ENCODE assay signal across 18 cellular contexts in the genomic region with DNA sequence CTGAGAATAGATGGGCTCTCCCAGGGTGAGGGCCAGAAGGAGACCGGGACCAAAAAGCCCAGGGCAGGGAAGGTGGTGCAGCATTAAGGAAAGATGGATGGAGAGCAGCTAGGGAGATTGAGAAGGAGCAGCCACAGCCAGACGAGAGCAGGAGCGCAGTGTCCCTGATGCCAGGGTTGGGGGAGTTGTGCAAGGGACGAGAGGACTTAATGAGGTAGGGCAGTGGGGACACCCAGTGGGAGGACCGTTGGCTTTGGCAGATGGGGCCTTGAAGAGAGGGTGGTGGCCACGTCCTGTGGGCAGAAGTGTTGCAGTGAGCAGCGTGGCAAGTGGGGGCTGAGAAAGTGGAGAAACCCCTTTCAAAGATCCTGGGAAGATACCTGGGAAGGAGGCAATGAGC. TPM values are rescaled to one million over a fixed set of nuclear protein-coding genes. Genes with fewer than 3 reads are reported as not detected.
A peak's percentile ranks its signal among the peaks of the same experiment; 100 is the strongest.
DNase-seq lines count a peak whose midpoint lies in the region; ATAC-seq and TF ChIP-seq lines count a peak whose summit lies in the region.
"Had no signal": no experiment of that assay in that cellular context is flagged by ENCODE, and none has a peak within 500 bp of the region (broad histone marks: within the 10 kb centered on the region; RNA-seq: fewer than 3 reads in every experiment).

No MANE protein-coding gene starts in this region.

- H3K4me1 ChIP-seq in endodermal cell (ENCODE audit: control insufficient read depth, insufficient read depth, low read length) (no peaks in the 10 kb centered on the region), esophagus muscularis mucosa (no peaks in the 10 kb centered on the region)

- no peak overlapping the region for H3K4me3 Mint-ChIP-seq in activated CD8-positive, alpha-beta T cell treated with anti-CD3 and anti-CD28 coated beads for 36 hours
- no peak overlapping the region for H3K4me3 Mint-ChIP-seq in activated CD8-positive, alpha-beta T cell treated with anti-CD3 and anti-CD28 coated beads, Interleukin-2, amount 10 ng/mL, durations not matched to agents 7 days and 5 days
- H3K4me3 Mint-ChIP-seq in neural crest cell, result no peak overlapping the region
- H3K4me3 Mint-ChIP-seq in endodermal cell, result no peak overlapping the region
- H3K4me3 Mint-ChIP-seq: CD8-positive, alpha-beta memory T cell; HFFc6 had no signal

- peak; percentile 9 for DNase-seq in activated CD8-positive, alpha-beta T cell treated with anti-CD3 and anti-CD28 coated beads for 36 hours
- DNase-seq in activated CD8-positive, alpha-beta T cell treated with anti-CD3 and anti-CD28 coated beads, Interleukin-2, amount 10 ng/mL, durations not matched to agents 7 days and 5 days, result no peak
- peak; percentile 2 for DNase-seq in OCI-M1 (lab: John Stamatoyannopoulos, UW)
- no peak for DNase-seq in neural crest cell (ENCODE audit: low read depth, low spot score)
- no peak for DNase-seq in DMS79 treated with DMSO at 0.1 percent for 48 hours (lab: John Stamatoyannopoulos, UW)
- DNase-seq in endodermal cell, result no peak
- no peak for DNase-seq in esophagus muscularis mucosa (ENCODE audit: extremely low spot score)
- DNase-seq: CD8-positive, alpha-beta memory T cell; HFFc6; MM.1S; NCI-H1092; NCI-H1436; NCI-H187 treated with DMSO at 0.1 percent for 48 hours; NCI-H748 treated with DMSO at 0.1 percent for 48 hours; SHP77 treated with DMSO at 0.1 percent for 48 hours had no signal

- CTCF ChIA-PET in activated CD8-positive, alpha-beta T cell treated with anti-CD3 and anti-CD28 coated beads for 36 hours (lab: Charles Lee), result no interaction called here
- CTCF ChIA-PET in activated CD8-positive, alpha-beta T cell treated with anti-CD3 and anti-CD28 coated beads, Interleukin-2, amount 10 ng/mL, durations not matched to agents 7 days and 5 days (lab: Charles Lee), result no interaction called here

- no peak overlapping the region for H3K4me3 ChIP-seq in endodermal cell (ENCODE audit: low read length)
- H3K4me3 ChIP-seq in esophagus muscularis mucosa, result no peak overlapping the region
- H3K4me3 ChIP-seq: K562, SK-N-MC had no signal

- H3K27ac ChIP-seq in endodermal cell (ENCODE audit: low read depth, low read length), result no peak overlapping the region
- H3K27ac ChIP-seq in esophagus muscularis mucosa (replicated peaks in 1 of 4), result no peak overlapping the region
- H3K27ac ChIP-seq: C4-2B, SK-N-MC had no signal

- H3K9me3 ChIP-seq in endodermal cell (ENCODE audit: control insufficient read depth, low read length), result no peaks in the 10 kb centered on the region
- no peaks in the 10 kb centered on the region for H3K9me3 ChIP-seq in esophagus muscularis mucosa

- H3K36me3 Mint-ChIP-seq in activated CD8-positive, alpha-beta T cell treated with anti-CD3 and anti-CD28 coated beads for 36 hours (ENCODE audit: low read depth), result no peaks in the 10 kb centered on the region
- no peaks in the 10 kb centered on the region for H3K36me3 Mint-ChIP-seq in activated CD8-positive, alpha-beta T cell treated with anti-CD3 and anti-CD28 coated beads, Interleukin-2, amount 10 ng/mL, durations not matched to agents 7 days and 5 days (ENCODE audit: low read depth)
- H3K36me3 Mint-ChIP-seq in neural crest cell (ENCODE audit: low read depth), result peaks cover 3% of the 10 kb centered on the region
- H3K36me3 Mint-ChIP-seq in endodermal cell (ENCODE audit: low read depth), result peaks cover 75% of the 10 kb centered on the region
- H3K36me3 Mint-ChIP-seq: CD8-positive, alpha-beta memory T cell had no signal

- POLR2A ChIA-PET in activated CD8-positive, alpha-beta T cell treated with anti-CD3 and anti-CD28 coated beads for 36 hours (lab: Charles Lee), result no interaction called here
- POLR2A ChIA-PET in activated CD8-positive, alpha-beta T cell treated with anti-CD3 and anti-CD28 coated beads, Interleukin-2, amount 10 ng/mL, durations not matched to agents 7 days and 5 days (lab: Charles Lee), result no interaction called here

- no peak for TF ChIP-seq CTCF in activated CD8-positive, alpha-beta T cell treated with anti-CD3 and anti-CD28 coated beads for 36 hours (IDR thresholded peaks at IDR 0.05)
- TF ChIP-seq CTCF in neural crest cell (conservative IDR thresholded peaks at IDR 0.05) (no peak), endodermal cell (conservative IDR thresholded peaks at IDR 0.05) (no peak), esophagus muscularis mucosa (IDR thresholded peaks at IDR 0.05) (no peak)

- H3K4me1 Mint-ChIP-seq in activated CD8-positive, alpha-beta T cell treated with anti-CD3 and anti-CD28 coated beads for 36 hours (ENCODE audit: low read depth), result no peaks in the 10 kb centered on the region
- H3K4me1 Mint-ChIP-seq in activated CD8-positive, alpha-beta T cell treated with anti-CD3 and anti-CD28 coated beads, Interleukin-2, amount 10 ng/mL, durations not matched to agents 7 days and 5 days (ENCODE audit: low read depth), result no peaks in the 10 kb centered on the region
- H3K4me1 Mint-ChIP-seq in neural crest cell, result no peaks in the 10 kb centered on the region
- no peaks in the 10 kb centered on the region for H3K4me1 Mint-ChIP-seq in endodermal cell
- H3K4me1 Mint-ChIP-seq: CD8-positive, alpha-beta memory T cell had no signal

- H3K27me3 ChIP-seq in endodermal cell (ENCODE audit: control insufficient read depth, insufficient read depth, low read length, poor library complexity, severe bottlenecking) (no peaks in the 10 kb centered on the region), esophagus muscularis mucosa (no peaks in the 10 kb centered on the region)

- TF ChIP-seq POLR2A in esophagus muscularis mucosa (IDR thresholded peaks at IDR 0.05; ENCODE audit: low read depth), result no peak

- no peak overlapping the region for H3K9ac ChIP-seq in endodermal cell (ENCODE audit: extremely low read depth, low read length, poor library complexity, severe bottlenecking)

- no peaks in the 10 kb centered on the region for H3K9me3 Mint-ChIP-seq in activated CD8-positive, alpha-beta T cell treated with anti-CD3 and anti-CD28 coated beads for 36 hours
- H3K9me3 Mint-ChIP-seq in activated CD8-positive, alpha-beta T cell treated with anti-CD3 and anti-CD28 coated beads, Interleukin-2, amount 10 ng/mL, durations not matched to agents 7 days and 5 days (ENCODE audit: insufficient read depth), result no peaks in the 10 kb centered on the region
- H3K9me3 Mint-ChIP-seq in neural crest cell (no peaks in the 10 kb centered on the region), endodermal cell (no peaks in the 10 kb centered on the region)
- H3K9me3 Mint-ChIP-seq: CD8-positive, alpha-beta memory T cell; HFFc6 had no signal

- H3K27ac Mint-ChIP-seq in activated CD8-positive, alpha-beta T cell treated with anti-CD3 and anti-CD28 coated beads for 36 hours, result no peak overlapping the region
- H3K27ac Mint-ChIP-seq in activated CD8-positive, alpha-beta T cell treated with anti-CD3 and anti-CD28 coated beads, Interleukin-2, amount 10 ng/mL, durations not matched to agents 7 days and 5 days, result no peak overlapping the region
- H3K27ac Mint-ChIP-seq in neural crest cell (ENCODE audit: unreplicated experiment) (peak overlapping the region; percentile 78), endodermal cell (no peak overlapping the region)
- H3K27ac Mint-ChIP-seq: HFFc6 had no signal

- intact Hi-C loops in activated CD8-positive, alpha-beta T cell treated with anti-CD3 and anti-CD28 coated beads for 36 hours (cut with micrococcal nuclease), result no loop called here
- intact Hi-C loops in esophagus muscularis mucosa (cut with DNase I), result no loop called here

- no peak for ATAC-seq in activated CD8-positive, alpha-beta T cell treated with anti-CD3 and anti-CD28 coated beads for 36 hours
- ATAC-seq in activated CD8-positive, alpha-beta T cell treated with anti-CD3 and anti-CD28 coated beads, Interleukin-2, amount 10 ng/mL, durations not matched to agents 7 days and 5 days, result no peak
- ATAC-seq: K562 had no signal

- TF ChIP-seq EP300 in esophagus muscularis mucosa (IDR thresholded peaks at IDR 0.05), result no peak

- 88 to 94% methylated on average over 4 to 7 of the region's 7 CpGs for WGBS in endodermal cell (ENCODE audit: insufficient coverage in 1 of 2, insufficient read length in 1 of 2), 2 experiments
- 60% methylated on average over 7 of the region's 7 CpGs for WGBS in esophagus muscularis mucosa

- H3K27me3 Mint-ChIP-seq in activated CD8-positive, alpha-beta T cell treated with anti-CD3 and anti-CD28 coated beads for 36 hours, result no peaks in the 10 kb centered on the region
- no peaks in the 10 kb centered on the region for H3K27me3 Mint-ChIP-seq in activated CD8-positive, alpha-beta T cell treated with anti-CD3 and anti-CD28 coated beads, Interleukin-2, amount 10 ng/mL, durations not matched to agents 7 days and 5 days (ENCODE audit: low read depth)
- H3K27me3 Mint-ChIP-seq in neural crest cell (ENCODE audit: low read depth) (no peaks in the 10 kb centered on the region), endodermal cell (ENCODE audit: insufficient read depth) (no peaks in the 10 kb centered on the region)

- H3K36me3 ChIP-seq in endodermal cell (ENCODE audit: control insufficient read depth, insufficient read depth, low read length), result peaks cover 45% of the 10 kb centered on the region
- H3K36me3 ChIP-seq in esophagus muscularis mucosa, result peaks cover 5 to 97% (median 50%) of the 10 kb centered on the region in 4 donors

RNA-seq across cellular contexts. Expression of a gene that starts 38.0 kb away (rescaled TPM):
- 10 to 100 TPM; 31.0 to 34.0 TPM for total RNA-seq in activated CD8-positive, alpha-beta T cell treated with anti-CD3 and anti-CD28 coated beads for 36 hours
- total RNA-seq in activated CD8-positive, alpha-beta T cell treated with anti-CD3 and anti-CD28 coated beads, Interleukin-2, amount 10 ng/mL, durations not matched to agents 7 days and 5 days, result 10 to 100 TPM; 31.5 to 37.8 TPM
- total RNA-seq in neural crest cell (69.4 and 70.4 TPM in 2 replicates), endodermal cell (10 to 100 TPM; 54.7 to 74.4 TPM), esophagus muscularis mucosa (10 to 100 TPM; 15.1 to 25.7 (median 22.4) TPM)
- 54.6 TPM for polyA plus RNA-seq in endodermal cell (2013, experiment 1 of 2)
- polyA plus RNA-seq in endodermal cell (2013, experiment 2 of 2), result 47.6 TPM

Comparison
In these comparisons a context has a peak if more than half of its experiments do, and no peak if none do; other contexts are left out.
1. DNase-seq: peak in activated CD8-positive, alpha-beta T cell treated with anti-CD3 and anti-CD28 coated beads for 36 hours (single experiment) and OCI-M1 (single experiment); none in activated CD8-positive, alpha-beta T cell treated with anti-CD3 and anti-CD28 coated beads, Interleukin-2, amount 10 ng/mL, durations not matched to agents 7 days and 5 days (single experiment), neural crest cell (single experiment), DMS79 treated with DMSO at 0.1 percent for 48 hours (single experiment), endodermal cell (single experiment) and esophagus muscularis mucosa (single experiment).